ENCODE assay signal across 8 cellular contexts in genomic region chr1:86773331-86774288, GRCh38.
A peak's percentile ranks its signal among the peaks of the same experiment; 100 is the strongest.
DNase-seq lines count a peak whose midpoint lies in the region; ATAC-seq and TF ChIP-seq lines count a peak whose summit lies in the region.

No MANE protein-coding gene starts in this region.

- WGBS in neuronal stem cell (ENCODE audit: extremely low coverage in 2 of 2, insufficient read length in 2 of 2, insufficient replicate concordance in 1 of 2), 2 donors: no CpG with 5 or more reads among the region's 5 CpGs
- 44% methylated on average over 5 of the region's 5 CpGs for WGBS in esophagus muscularis mucosa

- no peak for TF ChIP-seq EP300 in esophagus muscularis mucosa (IDR thresholded peaks at IDR 0.05)

- H3K27ac ChIP-seq in ascending aorta: peak overlapping the region; percentile 47 to 58
- no peak overlapping the region for H3K27ac ChIP-seq in neuronal stem cell (replicated peaks; ENCODE audit: low read length)
- peak overlapping the region in 2 of 4 donors; percentile 39 to 58 for H3K27ac ChIP-seq in esophagus muscularis mucosa (replicated peaks in 1 of 4)

- no peak overlapping the region for H2AK5ac ChIP-seq in neuronal stem cell (ENCODE audit: low read depth, low read length)

- TF ChIP-seq CTCF in ascending aorta (IDR thresholded peaks at IDR 0.05): no peak
- no peak for TF ChIP-seq CTCF in esophagus muscularis mucosa (IDR thresholded peaks at IDR 0.05)

- no peak for TF ChIP-seq POLR2A in esophagus muscularis mucosa (IDR thresholded peaks at IDR 0.05; ENCODE audit: low read depth)

- H3K36me3 ChIP-seq in ascending aorta: no peaks in the 10 kb centered on the region
- no peaks in the 10 kb centered on the region for H3K36me3 ChIP-seq in neuronal stem cell (replicated peaks in 1 of 2; ENCODE audit: control insufficient read depth in 2 of 2, insufficient read depth in 2 of 2, low read length in 2 of 2)
- H3K36me3 ChIP-seq in esophagus muscularis mucosa: no peaks in the 10 kb centered on the region

- DNase-seq in ascending aorta (ENCODE audit: low spot score in 2 of 2): no peak
- DNase-seq in neuronal stem cell (ENCODE audit: low spot score): no peak
- no peak for DNase-seq in esophagus muscularis mucosa (ENCODE audit: extremely low spot score)
- DNase-seq in COLO829 (ENCODE audit: low spot score): no peak
- no peak for DNase-seq in C1 segment of cervical spinal cord (lab: John Stamatoyannopoulos, UW)
- no peak for DNase-seq in hippocampal formation (lab: John Stamatoyannopoulos, UW)

- H3K9ac ChIP-seq in neuronal stem cell (ENCODE audit: low read depth, low read length, poor library complexity): no peak overlapping the region

- H3K4me2 ChIP-seq in neuronal stem cell (ENCODE audit: insufficient read depth, low read length, poor library complexity, severe bottlenecking): no peak overlapping the region

- H3K23ac ChIP-seq in neuronal stem cell (ENCODE audit: low read depth, low read length, poor library complexity): no peak overlapping the region

- H2BK5ac ChIP-seq in neuronal stem cell (ENCODE audit: low read length): no peak overlapping the region

- no peak overlapping the region for H2BK12ac ChIP-seq in neuronal stem cell (ENCODE audit: low read length)

- H4K91ac ChIP-seq in neuronal stem cell (ENCODE audit: low read depth, low read length, poor library complexity): no peak overlapping the region

- intact Hi-C loops in ascending aorta (cut with DNase I) (loop anchor here (1.0 kb wide), 1 partner anchor 15 kb away; no protein-coding TSS in a partner anchor), esophagus muscularis mucosa (cut with DNase I) (no loop called here)

- H4K8ac ChIP-seq in neuronal stem cell (ENCODE audit: low read depth, low read length): no peak overlapping the region

- H3K27me3 ChIP-seq in ascending aorta (no peaks in the 10 kb centered on the region), neuronal stem cell (ENCODE audit: control insufficient read depth in 3 of 3, insufficient read depth in 3 of 3, low read depth in 1 of 3, low read length in 3 of 3) (no peaks in the 10 kb centered on the region), esophagus muscularis mucosa (no peaks in the 10 kb centered on the region)

- no peaks in the 10 kb centered on the region for H3K9me3 ChIP-seq in ascending aorta
- H3K9me3 ChIP-seq in neuronal stem cell (replicated peaks in 1 of 2; ENCODE audit: control insufficient read depth in 2 of 2, insufficient read depth in 1 of 2, low read depth in 1 of 2, low read length in 2 of 2): no peaks in the 10 kb centered on the region
- H3K9me3 ChIP-seq in esophagus muscularis mucosa: no peaks in the 10 kb centered on the region

- no peak overlapping the region for H3K18ac ChIP-seq in neuronal stem cell (ENCODE audit: low read length)

- peak overlapping the region in 1 of 2 donors; percentile 16 for H3K4me3 ChIP-seq in ascending aorta
- H3K4me3 ChIP-seq in neuronal stem cell (ENCODE audit: low read length in 2 of 2): no peak overlapping the region
- H3K4me3 ChIP-seq in esophagus muscularis mucosa: peak overlapping the region in 1 of 4 donors; percentile 5

- H2BK15ac ChIP-seq in neuronal stem cell (ENCODE audit: low read length): no peak overlapping the region

- H2AFZ ChIP-seq in neuronal stem cell (ENCODE audit: low read length): peak overlapping the region; percentile 49

- H3K14ac ChIP-seq in neuronal stem cell (ENCODE audit: low read length): no peak overlapping the region

- no peak overlapping the region for H2BK120ac ChIP-seq in neuronal stem cell (ENCODE audit: low read depth, low read length)

- no peaks in the 10 kb centered on the region for H3K79me1 ChIP-seq in neuronal stem cell (ENCODE audit: low read depth, low read length)

- ATAC-seq in GM19395 (IDR thresholded peaks at IDR 0.05; ENCODE audit: unreplicated experiment) (peak; percentile 35), HG03196 (IDR thresholded peaks at IDR 0.05; ENCODE audit: unreplicated experiment) (peak; percentile 12)

- H3K4me1 ChIP-seq in ascending aorta (peaks cover 2 to 19% of the 10 kb centered on the region in 2 donors), neuronal stem cell (ENCODE audit: control insufficient read depth in 2 of 2, insufficient read depth in 1 of 2, low read depth in 1 of 2, low read length in 2 of 2) (peaks cover 7 to 10% of the 10 kb centered on the region in 2 donors), esophagus muscularis mucosa (peaks cover 16 to 21% (median 18%) of the 10 kb centered on the region in 4 donors)

- H3K4ac ChIP-seq in neuronal stem cell (ENCODE audit: low read length): no peak overlapping the region
